Comparison of ENCODE assay signal across 19 cellular contexts in genomic region chr4:138238521-138239292, GRCh38. TPM values are rescaled to one million over a fixed set of nuclear protein-coding genes. Genes with fewer than 3 reads are reported as not detected.
A peak's percentile ranks its signal among the peaks of the same experiment; 100 is the strongest.
DNase-seq lines count a peak whose midpoint lies in the region; ATAC-seq, FAIRE-seq and TF ChIP-seq lines count a peak whose summit lies in the region.
"Had no signal": no experiment of that assay in that cellular context is flagged by ENCODE, and none has a peak within 500 bp of the region (broad histone marks: within the 10 kb centered on the region; RNA-seq: fewer than 3 reads in every experiment).

No MANE protein-coding gene starts in this region.

- H3K9me3 ChIP-seq in HepG2 (ENCODE audit: low read length) (no peaks in the 10 kb centered on the region), right lobe of liver (no peaks in the 10 kb centered on the region), RWPE2 (ENCODE audit: severe bottlenecking) (no peaks in the 10 kb centered on the region)
- H3K9me3 ChIP-seq: spleen, thyroid gland had no signal

- peak overlapping the region; percentile 14 for H3K27ac ChIP-seq in HepG2 (ENCODE audit: extremely low read length, insufficient read depth, low read length)
- H3K27ac ChIP-seq in right lobe of liver = no peak overlapping the region
- peak overlapping the region; percentile 92 for H3K27ac ChIP-seq in RWPE2 (ENCODE audit: poor library complexity, severe bottlenecking)
- H3K27ac ChIP-seq: brain microvascular endothelial cell, spleen, thyroid gland had no signal

- no peak for ATAC-seq in HepG2
- no peak for ATAC-seq in right lobe of liver
- ATAC-seq in RWPE2 (ENCODE audit: low read depth) = no peak
- ATAC-seq in GM21723 (IDR thresholded peaks at IDR 0.05; ENCODE audit: unreplicated experiment) = no peak

- CTCF ChIA-PET in HepG2 (lab: Yijun Ruan, JAX; ENCODE audit: low intra/inter-chr PET ratio, low total read pairs) = no interaction called here
- CTCF ChIA-PET in activated CD4-positive, alpha-beta memory T cell treated with anti-CD3 and anti-CD28 coated beads, Interleukin-2, amount 10 ng/mL, durations not matched to agents 7 days and 5 days (lab: Charles Lee) = no interaction called here

- TF ChIP-seq RAD21 in HepG2 (CRISPR knock-in tag; IDR thresholded peaks at IDR 0.05) = no peak

- no peaks in the 10 kb centered on the region for H3K27me3 Mint-ChIP-seq in activated CD4-positive, alpha-beta memory T cell treated with anti-CD3 and anti-CD28 coated beads, Interleukin-2, amount 10 ng/mL, durations not matched to agents 7 days and 5 days
- H3K27me3 Mint-ChIP-seq: IgD-negative memory B cell had no signal

- H3K36me3 Mint-ChIP-seq in activated CD4-positive, alpha-beta memory T cell treated with anti-CD3 and anti-CD28 coated beads, Interleukin-2, amount 10 ng/mL, durations not matched to agents 7 days and 5 days (ENCODE audit: low read depth) = peaks cover 19% of the 10 kb centered on the region
- H3K36me3 Mint-ChIP-seq: IgD-negative memory B cell had no signal

- WGBS in HepG2 (ENCODE audit: low lambda C conversion rate) = 80% methylated on average over 4 of the region's 4 CpGs
- WGBS in right lobe of liver (ENCODE audit: insufficient coverage, low coverage, low lambda C conversion rate, missing lambda C conversion rate) = 89% methylated on average over 4 of the region's 4 CpGs

- no TSS peak for BruUV-seq in HepG2 (replicated peaks; lab: Mats Ljungman, UMichigan)

- peaks cover 41% of the 10 kb centered on the region for H3K4me1 Mint-ChIP-seq in activated CD4-positive, alpha-beta memory T cell treated with anti-CD3 and anti-CD28 coated beads, Interleukin-2, amount 10 ng/mL, durations not matched to agents 7 days and 5 days

- H3K4me1 ChIP-seq in HepG2 (ENCODE audit: insufficient read depth, low read length) = peaks cover 38% of the 10 kb centered on the region
- H3K4me1 ChIP-seq in right lobe of liver = peaks cover 0 to 5% (median 0%) of the 10 kb centered on the region in 4 donors
- peaks cover 33% of the 10 kb centered on the region for H3K4me1 ChIP-seq in RWPE2 (ENCODE audit: insufficient read depth, poor library complexity, severe bottlenecking)

- H3K9ac ChIP-seq in HepG2 (ENCODE audit: insufficient read depth, low read depth, low read length) = peak overlapping the region; percentile 90; the same call in 1 of the 2 replicates

- no peak overlapping the region for H3K27ac Mint-ChIP-seq in activated CD4-positive, alpha-beta memory T cell treated with anti-CD3 and anti-CD28 coated beads, Interleukin-2, amount 10 ng/mL, durations not matched to agents 7 days and 5 days
- H3K27ac Mint-ChIP-seq: IgD-negative memory B cell had no signal

- TF ChIP-seq EP300 in HepG2 (IDR thresholded peaks at IDR 0.05; ENCODE audit: low read depth in 2 of 2, low read length in 2 of 2) = no peak
- no peak for TF ChIP-seq EP300 in HepG2 (CRISPR knock-in tag; IDR thresholded peaks at IDR 0.05; ENCODE audit: borderline replicate concordance)

- in situ Hi-C loops in HepG2 (cut with HindIII; ENCODE audit: extremely low pct_ligation_motif_present, low pct_unique_long_range_greater_than_20kb) = no loop called here

- FAIRE-seq in HepG2 (lab: Jason Lieb, UNC) = no peak

- H2AFZ ChIP-seq in HepG2 (ENCODE audit: low read length) = no peak overlapping the region

- intact Hi-C loops in HepG2 (cut with micrococcal nuclease; ENCODE audit: unreplicated experiment) = no loop called here
- intact Hi-C loops in right lobe of liver (cut with DNase I) = no loop called here

- H3K36me3 ChIP-seq in HepG2 (replicated peaks in 1 of 2; ENCODE audit: control insufficient read depth in 1 of 2, insufficient read depth in 2 of 2, low read length in 2 of 2) (peaks cover 0 to 28% of the 10 kb centered on the region in 2 experiments; a peak in 4 of 5 replicates), right lobe of liver (no peaks in the 10 kb centered on the region), RWPE2 (ENCODE audit: low read depth) (peaks cover 57% of the 10 kb centered on the region)
- H3K36me3 ChIP-seq: brain microvascular endothelial cell, spleen, thyroid gland had no signal

- H3K4me2 ChIP-seq in HepG2 (ENCODE audit: low read depth, low read length) = peak overlapping the region; percentile 83

- H3K27me3 ChIP-seq in HepG2 (ENCODE audit: control insufficient read depth in 1 of 2, insufficient read depth in 2 of 2, low read length in 2 of 2) (no peaks in the 10 kb centered on the region; a peak in 1 of 5 replicates), right lobe of liver (no peaks in the 10 kb centered on the region), RWPE2 (ENCODE audit: insufficient read depth, poor library complexity, severe bottlenecking) (no peaks in the 10 kb centered on the region)
- H3K27me3 ChIP-seq: brain microvascular endothelial cell, spleen, thyroid gland had no signal

- no peak for TF ChIP-seq POLR2A in HepG2 (IDR thresholded peaks at IDR 0.05; ENCODE audit: insufficient read depth in 1 of 2, low read depth in 2 of 2, low read length in 2 of 2)
- no peak for TF ChIP-seq POLR2A in right lobe of liver (IDR thresholded peaks at IDR 0.05)

- peaks cover 28% of the 10 kb centered on the region; the same call in 1 of the 2 replicates for H4K20me1 ChIP-seq in HepG2 (ENCODE audit: insufficient read depth, low read length)

- H3K4me3 ChIP-seq in HepG2 (replicated peaks in 1 of 3; ENCODE audit: insufficient read depth in 1 of 3, low read depth in 2 of 3, low read length in 3 of 3) (peak overlapping the region; percentile 77 to 96 (median 83)), right lobe of liver (no peak overlapping the region), RWPE2 (ENCODE audit: severe bottlenecking) (peak overlapping the region; percentile 38), fibroblast of the aortic adventitia (ENCODE audit: low read depth, low read length) (peak overlapping the region; percentile 74)
- H3K4me3 ChIP-seq: lung, spleen, thyroid gland had no signal

- POLR2A ChIA-PET in HepG2 (lab: Yijun Ruan, JAX) = interaction anchor here (1.0 to 2.3 kb wide), 3 partner anchors 8 to 139 kb away, joined by 3 to 8 read pairs (median 3); no protein-coding TSS in a partner anchor
- POLR2A ChIA-PET in activated CD4-positive, alpha-beta memory T cell treated with anti-CD3 and anti-CD28 coated beads, Interleukin-2, amount 10 ng/mL, durations not matched to agents 7 days and 5 days (lab: Charles Lee) = interaction anchor here (1.2 kb wide), 1 partner anchor 9 kb away, joined by 3 read pairs; no protein-coding TSS in a partner anchor

- no peak overlapping the region for H3K4me3 Mint-ChIP-seq in activated CD4-positive, alpha-beta memory T cell treated with anti-CD3 and anti-CD28 coated beads, Interleukin-2, amount 10 ng/mL, durations not matched to agents 7 days and 5 days
- H3K4me3 Mint-ChIP-seq: IgD-negative memory B cell had no signal

- peaks cover 67% of the 10 kb centered on the region for H3K79me2 ChIP-seq in HepG2 (ENCODE audit: insufficient read depth, low read length)

- TF ChIP-seq CTCF in HepG2 (CRISPR knock-in tag; IDR thresholded peaks at IDR 0.05) (no peak), right lobe of liver (IDR thresholded peaks at IDR 0.05) (no peak), RWPE2 (IDR thresholded peaks at IDR 0.05; ENCODE audit: poor library complexity, severe bottlenecking) (no peak), fibroblast of the aortic adventitia (IDR thresholded peaks at IDR 0.05; ENCODE audit: insufficient read depth, low read length) (no peak)

- H3K9me3 Mint-ChIP-seq in activated CD4-positive, alpha-beta memory T cell treated with anti-CD3 and anti-CD28 coated beads, Interleukin-2, amount 10 ng/mL, durations not matched to agents 7 days and 5 days = no peaks in the 10 kb centered on the region

- DNase-seq in HepG2 (ENCODE audit: low spot score) (no peak), right lobe of liver (no peak), RWPE2 (ENCODE audit: low spot score) (no peak), fibroblast of the aortic adventitia (ENCODE audit: low read depth) (no peak)
- no peak for DNase-seq in stimulated activated CD4-positive, alpha-beta T cell treated with anti-CD3 and anti-CD28 coated beads, Interleukin-15, amount 100 ng/mL, for 24 hours
- DNase-seq in activated CD4-positive, alpha-beta T cell treated with anti-CD3 and anti-CD28 coated beads for 1 hour = no peak
- no peak for DNase-seq in activated CD4-positive, alpha-beta memory T cell treated with anti-CD3 and anti-CD28 coated beads, Interleukin-2, amount 10 ng/mL, durations not matched to agents 7 days and 5 days
- DNase-seq: activated gamma-delta T cell, brain microvascular endothelial cell, DMS153, NCI-H146, nucleus accumbens, RPMI8226, spleen, T-helper 9 cell, thyroid gland had no signal

TF ChIP-seq in HepG2, 621 proteins besides CTCF, POLR2A, EP300 and RAD21 (continues in another document):
- TF ChIP-seq NR2F6 (IDR thresholded peaks at IDR 0.05) = no peak
- TF ChIP-seq NR2F6 (CRISPR knock-in tag; IDR thresholded peaks at IDR 0.05) = no peak

RNA-seq across cellular contexts. Expression of gene SLC7A11, which starts 3.4 kb away (rescaled TPM):
- total RNA-seq in HepG2 (2016; rRNA removed; fragmentation: Illumina TruSeq; extraction: Trizol) (11.9 and 15.7 TPM in 2 replicates), right lobe of liver (1 to 10 TPM in 2 of 6 experiments, under 1 TPM in 3, not detected in 1; 0.02 to 1.8 (median 0.35) TPM), fibroblast of the aortic adventitia (ENCODE audit: low replicate concordance) (21.8 and 118 TPM in 2 replicates)
- total RNA-seq in HepG2 (2016; cell fraction: cytosol; rRNA removed; fragmentation: Illumina TruSeq; extraction: Trizol; ENCODE audit: low read depth) = 1.5 and 2.6 TPM in 2 replicates
- 13.1 and 14.5 TPM in 2 replicates for total RNA-seq in HepG2 (2016; cell fraction: insoluble cytoplasmic fraction; rRNA removed; fragmentation: Illumina TruSeq; extraction: Trizol)
- total RNA-seq in HepG2 (2016; cell fraction: membrane; rRNA removed; fragmentation: Illumina TruSeq; extraction: Trizol) = 4.0 and 5.0 TPM in 2 replicates
- total RNA-seq in HepG2 (2016; cell fraction: nucleus; rRNA removed; fragmentation: Illumina TruSeq; extraction: Trizol) = 21.1 and 22.8 TPM in 2 replicates
- polyA plus RNA-seq in HepG2 (2011; rRNA removed) = 15.9 and 17.5 TPM in 2 replicates
- 5.6 and 9.4 TPM in 2 replicates for polyA plus RNA-seq in HepG2 (2011; cell fraction: cytosol; rRNA removed)
- polyA plus RNA-seq in HepG2 (2011; cell fraction: nucleus; rRNA removed) = 9.2 and 14.7 TPM in 2 replicates
- polyA plus RNA-seq in HepG2 (2012) = 20.4 and 31.0 TPM in 2 replicates
- polyA plus RNA-seq in HepG2 (2016; cell fraction: cytosol; fragmentation: Illumina TruSeq; extraction: Trizol; ENCODE audit: low read depth) = 0.35 and 0.42 TPM in 2 replicates
- 5.6 and 6.9 TPM in 2 replicates for polyA plus RNA-seq in HepG2 (2016; cell fraction: insoluble cytoplasmic fraction; fragmentation: Illumina TruSeq; extraction: Trizol; ENCODE audit: low read depth)
- polyA plus RNA-seq in HepG2 (2016; cell fraction: membrane; fragmentation: Illumina TruSeq; extraction: Trizol; ENCODE audit: low read depth) = 0.86 and 0.94 TPM in 2 replicates
- polyA plus RNA-seq in HepG2 (2016; cell fraction: nucleus; fragmentation: Illumina TruSeq; extraction: Trizol; ENCODE audit: insufficient read depth, low read depth) = 16.0 and 16.6 TPM in 2 replicates
- 95.4 and 149 TPM in 2 replicates for polyA minus RNA-seq in HepG2 (2011; rRNA and poly(A)+ RNA removed; ENCODE audit: low replicate concordance)
- 28.0 and 41.2 TPM in 2 replicates for polyA minus RNA-seq in HepG2 (2011; cell fraction: cytosol; rRNA and poly(A)+ RNA removed)
- polyA minus RNA-seq in HepG2 (2011; cell fraction: nucleus; rRNA and poly(A)+ RNA removed) = 82.7 and 97.5 TPM in 2 replicates
- total RNA-seq in activated CD4-positive, alpha-beta memory T cell treated with anti-CD3 and anti-CD28 coated beads, Interleukin-2, amount 10 ng/mL, durations not matched to agents 7 days and 5 days = 1 to 10 TPM; 7.0 to 7.1 TPM

Comparison
In these comparisons a context has a peak if more than half of its experiments do, and no peak if none do; other contexts are left out.
1. H3K27ac ChIP-seq: peak in HepG2 (single experiment) and RWPE2 (single experiment); none in right lobe of liver (0 of 3).
2. H3K4me3 ChIP-seq: peak in HepG2 (3 of 3), RWPE2 (single experiment) and fibroblast of the aortic adventitia (single experiment); none in right lobe of liver (0 of 3).